In the genomic region with DNA sequence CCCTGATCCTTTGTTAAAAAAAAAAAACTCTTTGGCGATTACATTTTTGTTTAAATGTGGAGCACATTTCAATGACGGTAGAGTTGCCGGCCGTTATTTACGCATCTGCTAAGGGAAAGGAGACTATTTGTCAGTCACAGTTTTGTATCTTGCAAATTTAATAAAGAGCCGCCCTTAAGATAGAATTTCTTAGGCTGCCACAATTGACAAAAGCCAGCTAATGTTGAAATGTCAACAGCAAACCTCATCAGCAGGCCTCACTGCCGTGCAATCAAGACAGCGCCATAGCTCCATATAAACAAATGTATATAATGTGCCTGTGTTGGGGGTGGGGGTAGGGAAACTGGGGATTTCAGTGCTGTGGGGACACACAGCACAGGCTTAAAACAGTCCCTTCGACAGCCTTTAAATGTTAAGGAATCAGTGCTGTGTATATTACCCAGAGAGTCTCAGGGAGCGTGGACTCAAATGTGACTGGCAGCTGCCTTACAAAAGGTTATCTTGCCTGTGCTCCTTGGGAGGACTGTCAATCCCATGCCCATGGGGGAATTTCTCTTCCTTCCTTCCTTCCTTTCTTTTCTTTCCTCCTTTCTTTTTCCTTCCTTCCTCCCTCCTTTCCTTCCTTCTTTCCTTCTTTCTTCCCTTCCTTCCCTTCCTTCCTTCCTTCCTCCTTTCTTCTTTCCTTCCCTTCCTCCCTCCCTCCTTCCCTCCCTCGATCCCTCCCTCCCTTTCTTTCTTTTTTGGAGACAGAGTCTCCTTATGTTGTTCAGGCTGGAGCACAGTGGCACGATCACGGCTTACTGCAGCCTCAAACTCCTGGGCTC, we compare ENCODE assay signal across 26 cellular contexts.
DNase-seq lines count a peak whose midpoint lies in the region; ATAC-seq and TF ChIP-seq lines count a peak whose summit lies in the region.
"Had no signal": no experiment of that assay in that cellular context is flagged by ENCODE, and none has a peak within 500 bp of the region (broad histone marks: within the 10 kb centered on the region; RNA-seq: fewer than 3 reads in every experiment).

No MANE protein-coding gene starts in this region.

- H3K4me1 ChIP-seq in BE2C (peaks cover 25% of the 10 kb centered on the region), SK-N-SH (ENCODE audit: control insufficient read depth in 1 of 2, insufficient read depth in 2 of 2, low read depth in 1 of 2, low read length in 1 of 2) (peaks cover 0 to 13% of the 10 kb centered on the region in 2 experiments; a peak in 3 of 4 replicates), osteoblast (ENCODE audit: insufficient read depth, low read length) (no peaks in the 10 kb centered on the region)
- H3K4me1 ChIP-seq: A549, uterus had no signal

- 64% methylated on average over 13 of the region's 13 CpGs for WGBS in SK-N-SH (ENCODE audit: low lambda C conversion rate)

- H3K27me3 ChIP-seq in BE2C (no peaks in the 10 kb centered on the region), SK-N-SH (ENCODE audit: insufficient read depth) (no peaks in the 10 kb centered on the region), osteoblast (ENCODE audit: insufficient read depth, low read length) (no peaks in the 10 kb centered on the region)
- H3K27me3 ChIP-seq: uterus had no signal

- CTCF ChIA-PET in SK-N-SH (lab: Yijun Ruan, JAX), result interaction anchor here (0.6 to 1.5 kb wide), 5 partner anchors 28 to 600 kb away, joined by 3 to 4 read pairs (median 3); no protein-coding TSS in a partner anchor

- H3K9me3 ChIP-seq in BE2C (no peaks in the 10 kb centered on the region), SK-N-SH (no peaks in the 10 kb centered on the region), osteoblast (ENCODE audit: low read depth, low read length) (no peaks in the 10 kb centered on the region)
- H3K9me3 ChIP-seq: A549, uterus had no signal

- no peaks in the 10 kb centered on the region for H3F3A ChIP-seq in SK-N-SH (replicated peaks; ENCODE audit: insufficient read depth)

- H4K20me1 ChIP-seq in SK-N-SH (ENCODE audit: insufficient read depth) (no peaks in the 10 kb centered on the region), osteoblast (ENCODE audit: insufficient read depth, low read length) (no peaks in the 10 kb centered on the region)

- H3K27ac ChIP-seq in SK-N-SH (ENCODE audit: low read depth in 2 of 2, low read length in 1 of 2), result no peak overlapping the region
- no peak overlapping the region for H3K27ac ChIP-seq in osteoblast (ENCODE audit: low read depth, low read length)
- H3K27ac ChIP-seq: A549, GM23248, uterus had no signal

- H2AFZ ChIP-seq in SK-N-SH (ENCODE audit: low read depth) (no peak overlapping the region), osteoblast (ENCODE audit: low read length) (no peak overlapping the region)
- H2AFZ ChIP-seq: GM23248 had no signal

- no peak for TF ChIP-seq RAD21 in SK-N-SH (IDR thresholded peaks at IDR 0.05; ENCODE audit: low read length)

- DNase-seq in BE2C (peak; percentile 37), SK-N-SH (peak; percentile 55), foreskin melanocyte (peak; percentile 55), osteoblast (ENCODE audit: insufficient read length, low spot score, missing footprints) (peak; percentile 67), NCI-H345 (lab: John Stamatoyannopoulos, UW) (no peak)
- DNase-seq: activated CD4-positive, alpha-beta T cell treated with anti-CD3 and anti-CD28 coated beads for 4 hours; activated CD8-positive, alpha-beta memory T cell treated with anti-CD3 and anti-CD28 coated beads for 24 hours; activated effector memory CD4-positive, alpha-beta T cell treated with anti-CD3 and anti-CD28 coated beads, Interleukin-2, amount 50 U/mL, for 16 hours; AML-193; CD8-positive, alpha-beta T cell; GM23248; islet precursor cell; left ventricle myocardium superior; NCI-H1092 treated with DMSO at 0.1 percent for 48 hours; NCI-H187 treated with DMSO at 0.1 percent for 48 hours; NCI-H69; stimulated activated CD4-positive, alpha-beta T cell treated with anti-CD3 and anti-CD28 coated beads, Interleukin-4, amount 100 ng/mL, for 4 hours; uterus had no signal

- H3K4me2 ChIP-seq in SK-N-SH, result no peak overlapping the region
- H3K4me2 ChIP-seq in osteoblast (ENCODE audit: insufficient read depth, low read length), result no peak overlapping the region
- H3K4me2 ChIP-seq: A549 had no signal

- no peak overlapping the region for H3K4me3 ChIP-seq in BE2C (ENCODE audit: low read depth, low read length)
- no peak overlapping the region for H3K4me3 ChIP-seq in SK-N-SH (ENCODE audit: low read depth in 2 of 2, low read length in 1 of 2)
- no peak overlapping the region for H3K4me3 ChIP-seq in osteoblast (ENCODE audit: insufficient read depth, low read length)
- H3K4me3 ChIP-seq: A549, GM12878, GM23248, uterus had no signal

- H3K9me2 ChIP-seq in SK-N-SH, result no peaks in the 10 kb centered on the region

- ATAC-seq in GM19463 (IDR thresholded peaks at IDR 0.05; ENCODE audit: unreplicated experiment) (no peak), HG03025 (IDR thresholded peaks at IDR 0.05; ENCODE audit: low FRiP score, unreplicated experiment) (no peak), HG03442 (IDR thresholded peaks at IDR 0.05; ENCODE audit: unreplicated experiment) (no peak)
- ATAC-seq: A549; CD8-positive, alpha-beta T cell; GM12878; left ventricle myocardium superior; natural killer cell treated with Interleukin-12 subunit alpha and Interleukin-12 subunit beta and Interleukin-15 and Interleukin-18, amount 100 ng/mL, for 72 hours; sciatic nerve; stimulated activated memory B cell treated with anti-CD40 and anti-IgM and Interleukin-4, amounts not matched to agents 10 μg/mL and 1 μg/mL and 100 μg/mL, for 72 hours had no signal

- TF ChIP-seq CTCF in BE2C (IDR thresholded peaks at IDR 0.05; ENCODE audit: low read depth, low read length) (no peak), SK-N-SH (IDR thresholded peaks at IDR 0.05) (no peak), osteoblast (IDR thresholded peaks at IDR 0.05; ENCODE audit: extremely low read depth, low read depth, low read length) (no peak)

- no peak overlapping the region for H3K9ac ChIP-seq in SK-N-SH
- H3K9ac ChIP-seq: GM23248 had no signal

- no peak for TF ChIP-seq EP300 in SK-N-SH (IDR thresholded peaks at IDR 0.05; ENCODE audit: borderline replicate concordance in 1 of 2, low read depth in 1 of 2, low read length in 1 of 2)

- H3K79me2 ChIP-seq in SK-N-SH (ENCODE audit: insufficient read depth) (no peaks in the 10 kb centered on the region), osteoblast (ENCODE audit: insufficient read depth, low read length) (no peaks in the 10 kb centered on the region)

- POLR2A ChIA-PET in SK-N-SH (lab: Yijun Ruan, JAX), result no interaction called here

- H3K36me3 ChIP-seq in BE2C (no peaks in the 10 kb centered on the region), SK-N-SH (replicated peaks in 1 of 2; ENCODE audit: control insufficient read depth in 1 of 2, insufficient read depth in 2 of 2, low read length in 1 of 2) (no peaks in the 10 kb centered on the region), osteoblast (ENCODE audit: insufficient read depth, low read length) (no peaks in the 10 kb centered on the region)
- H3K36me3 ChIP-seq: uterus had no signal

TF ChIP-seq in SK-N-SH, 30 proteins besides CTCF, POLR2A, EP300 and RAD21:
- TF ChIP-seq FOXJ3 (CRISPR knock-in tag; IDR thresholded peaks at IDR 0.05) (peak; percentile 45; the same call in 1 of the 2 replicates), ELF1 (IDR thresholded peaks at IDR 0.05) (no peak), GATA2 (CRISPR knock-in tag; IDR thresholded peaks at IDR 0.05) (peak; percentile 39), FOSL2 (IDR thresholded peaks at IDR 0.05; ENCODE audit: borderline replicate concordance, low read depth) (no peak)
